In genomic region chr5:98902733-98903132, GRCh38 we compare ENCODE assay signal across 16 cellular contexts. TPM values are rescaled to one million over a fixed set of nuclear protein-coding genes. Genes with fewer than 3 reads are reported as not detected.
DNase-seq lines count a peak whose midpoint lies in the region.
"Had no signal": no experiment of that assay in that cellular context is flagged by ENCODE, and none has a peak within 500 bp of the region (broad histone marks: within the 10 kb centered on the region; RNA-seq: fewer than 3 reads in every experiment).

No MANE protein-coding gene starts in this region.

- intact Hi-C loops in posterior cingulate gyrus (cut with DNase I) = loop anchor here (10.0 kb wide), 1 partner anchor 162 kb away; no protein-coding TSS in a partner anchor

- DNase-seq in AG20443 (ENCODE audit: low spot score) (peak; percentile 32), RKO (ENCODE audit: low spot score) (peak; percentile 56), dermis blood vessel endothelial cell (peak; percentile 45), myocyte (ENCODE audit: low read depth) (peak; percentile 24), NCI-H2029 treated with DMSO at 0.1 percent for 48 hours (lab: John Stamatoyannopoulos, UW) (no peak), posterior cingulate gyrus (no peak), NCI-H2107 (lab: John Stamatoyannopoulos, UW) (no peak)
- DNase-seq in effector CD4-positive, alpha-beta T cell = no peak
- DNase-seq: activated naive CD8-positive, alpha-beta T cell treated with anti-CD3 and anti-CD28 coated beads, Interleukin-2, amount 10 ng/mL, durations not matched to agents 7 days and 5 days; activated T-cell treated with anti-CD3 and anti-CD28 coated beads, Interleukin-2, amount 50 U/mL, for 4 hours; GDM1; heart left ventricle; kidney; NCI-H2081 treated with DMSO at 0.1 percent for 48 hours; NCI-H526 treated with DMSO at 0.1 percent for 48 hours; stimulated activated CD4-positive, alpha-beta T cell treated with anti-CD3 and anti-CD28 coated beads, Interleukin-1b, Interleukin-23, amount 100 ng/mL, for 48 hours had no signal

RNA-seq across cellular contexts. Expression of gene CHD1, which starts 26.1 kb away (rescaled TPM):
- total RNA-seq in dermis blood vessel endothelial cell = 74.4 and 104 TPM in 2 replicates
- total RNA-seq in myocyte = 30.6 and 31.6 TPM in 2 replicates
- polyA plus RNA-seq in myocyte (2012) = 6.1 TPM

Comparison
In these comparisons a context has a peak if more than half of its experiments do, and no peak if none do; other contexts are left out.
1. DNase-seq: peak in AG20443 (single experiment), RKO (single experiment), dermis blood vessel endothelial cell (single experiment) and myocyte (single experiment); none in NCI-H2029 treated with DMSO at 0.1 percent for 48 hours (single experiment), effector CD4-positive, alpha-beta T cell (single experiment), posterior cingulate gyrus (0 of 10) and NCI-H2107 (single experiment).